12 cellular contexts compared by ENCODE assay signal in genomic region chr22:36901411-36902142, GRCh38. TPM values are rescaled to one million over a fixed set of nuclear protein-coding genes. Genes with fewer than 3 reads are reported as not detected.
DNase-seq lines count a peak whose midpoint lies in the region; ATAC-seq and TF ChIP-seq lines count a peak whose summit lies in the region.
"Had no signal": no experiment of that assay in that cellular context is flagged by ENCODE, and none has a peak within 500 bp of the region (broad histone marks: within the 10 kb centered on the region; RNA-seq: fewer than 3 reads in every experiment).

No MANE protein-coding gene starts in this region.

- no peak overlapping the region for H3K27ac ChIP-seq in endodermal cell (ENCODE audit: low read depth, low read length)
- H3K27ac ChIP-seq in CD4-positive, alpha-beta T cell (ENCODE audit: low read depth, low read length) = no peak overlapping the region
- H3K27ac ChIP-seq: thyroid gland had no signal

- no peak overlapping the region for H3K9ac ChIP-seq in endodermal cell (ENCODE audit: extremely low read depth, low read length, poor library complexity, severe bottlenecking)

- ATAC-seq in GM18498 (IDR thresholded peaks at IDR 0.05; ENCODE audit: unreplicated experiment) (peak; percentile 59), GM21576 (IDR thresholded peaks at IDR 0.05; ENCODE audit: unreplicated experiment) (peak; percentile 57), SK-N-SH treated with all-trans-retinoic acid at 6 μM for 48 hours (no peak)
- ATAC-seq in CD4-positive, alpha-beta T cell (ENCODE audit: poor library complexity) = no peak

- peaks cover 21% of the 10 kb centered on the region for H3K9me3 Mint-ChIP-seq in endodermal cell
- peaks cover 2% of the 10 kb centered on the region for H3K9me3 Mint-ChIP-seq in CD4-positive, alpha-beta T cell

- no peaks in the 10 kb centered on the region for H3K27me3 ChIP-seq in endodermal cell (ENCODE audit: control insufficient read depth, insufficient read depth, low read length, poor library complexity, severe bottlenecking)
- H3K27me3 ChIP-seq in CD4-positive, alpha-beta T cell (ENCODE audit: control insufficient read depth, insufficient read depth, low read length) = peaks cover 5% of the 10 kb centered on the region
- H3K27me3 ChIP-seq: thyroid gland had no signal

- H3K36me3 ChIP-seq in endodermal cell (ENCODE audit: control insufficient read depth, insufficient read depth, low read length) = no peaks in the 10 kb centered on the region
- H3K36me3 ChIP-seq: thyroid gland had no signal

- intact Hi-C loops in CD4-positive, alpha-beta T cell (cut with DNase I, micrococcal nuclease) = no loop called here

- H3K4me1 Mint-ChIP-seq in endodermal cell = peaks cover 12% of the 10 kb centered on the region
- peaks cover 6% of the 10 kb centered on the region for H3K4me1 Mint-ChIP-seq in CD4-positive, alpha-beta T cell (ENCODE audit: low read depth)

- DNase-seq in HUDEP-2 (lab: John Stamatoyannopoulos, UW; ENCODE audit: unreplicated experiment in 76 of 76) (peak in 72 of 76 experiments; percentile 22 to 91 (median 71)), endodermal cell (peak; percentile 69), SIG-M5 (lab: John Stamatoyannopoulos, UW) (no peak), LoVo (ENCODE audit: low spot score) (no peak)
- no peak for DNase-seq in CD4-positive, alpha-beta T cell
- DNase-seq: effector CD8-positive, alpha-beta T cell; EL; NCI-H774; thyroid gland had no signal

- CTCF ChIA-PET in CD4-positive, alpha-beta T cell (lab: Charles Lee) = no interaction called here

- peaks cover 24% of the 10 kb centered on the region for H3K27me3 Mint-ChIP-seq in endodermal cell (ENCODE audit: insufficient read depth)
- peaks cover 58% of the 10 kb centered on the region for H3K27me3 Mint-ChIP-seq in CD4-positive, alpha-beta T cell

- no peak overlapping the region for H3K4me3 ChIP-seq in endodermal cell (ENCODE audit: low read length)
- H3K4me3 ChIP-seq: thyroid gland had no signal

- POLR2A ChIA-PET in CD4-positive, alpha-beta T cell (lab: Charles Lee) = no interaction called here

- 90 to 99% methylated on average over 11 to 13 of the region's 13 CpGs for WGBS in endodermal cell (ENCODE audit: insufficient coverage in 1 of 2, insufficient read length in 1 of 2), 2 experiments

- H3K4me3 Mint-ChIP-seq in endodermal cell = no peak overlapping the region
- no peak overlapping the region for H3K4me3 Mint-ChIP-seq in CD4-positive, alpha-beta T cell

- no peaks in the 10 kb centered on the region for H3K36me3 Mint-ChIP-seq in endodermal cell (ENCODE audit: low read depth)
- no peaks in the 10 kb centered on the region for H3K36me3 Mint-ChIP-seq in CD4-positive, alpha-beta T cell (ENCODE audit: low read depth)

- H3K4me1 ChIP-seq in endodermal cell (ENCODE audit: control insufficient read depth, insufficient read depth, low read length) = peaks cover 9% of the 10 kb centered on the region
- H3K4me1 ChIP-seq: thyroid gland had no signal

- H3K9me3 ChIP-seq in endodermal cell (ENCODE audit: control insufficient read depth, low read length) = peaks cover 9% of the 10 kb centered on the region
- H3K9me3 ChIP-seq in CD4-positive, alpha-beta T cell (ENCODE audit: control insufficient read depth, low read length) = no peaks in the 10 kb centered on the region
- H3K9me3 ChIP-seq: thyroid gland had no signal

- peak overlapping the region; percentile 11 for H3K27ac Mint-ChIP-seq in endodermal cell
- H3K27ac Mint-ChIP-seq in CD4-positive, alpha-beta T cell = no peak overlapping the region

- no peak for TF ChIP-seq CTCF in endodermal cell (conservative IDR thresholded peaks at IDR 0.05)
- TF ChIP-seq CTCF in CD4-positive, alpha-beta T cell (IDR thresholded peaks at IDR 0.05) = no peak

TF ChIP-seq in SK-N-SH treated with all-trans-retinoic acid at 6 μM for 48 hours, 23 proteins besides CTCF, POLR2A, EP300 and RAD21:
- TF ChIP-seq, protein P1, sequence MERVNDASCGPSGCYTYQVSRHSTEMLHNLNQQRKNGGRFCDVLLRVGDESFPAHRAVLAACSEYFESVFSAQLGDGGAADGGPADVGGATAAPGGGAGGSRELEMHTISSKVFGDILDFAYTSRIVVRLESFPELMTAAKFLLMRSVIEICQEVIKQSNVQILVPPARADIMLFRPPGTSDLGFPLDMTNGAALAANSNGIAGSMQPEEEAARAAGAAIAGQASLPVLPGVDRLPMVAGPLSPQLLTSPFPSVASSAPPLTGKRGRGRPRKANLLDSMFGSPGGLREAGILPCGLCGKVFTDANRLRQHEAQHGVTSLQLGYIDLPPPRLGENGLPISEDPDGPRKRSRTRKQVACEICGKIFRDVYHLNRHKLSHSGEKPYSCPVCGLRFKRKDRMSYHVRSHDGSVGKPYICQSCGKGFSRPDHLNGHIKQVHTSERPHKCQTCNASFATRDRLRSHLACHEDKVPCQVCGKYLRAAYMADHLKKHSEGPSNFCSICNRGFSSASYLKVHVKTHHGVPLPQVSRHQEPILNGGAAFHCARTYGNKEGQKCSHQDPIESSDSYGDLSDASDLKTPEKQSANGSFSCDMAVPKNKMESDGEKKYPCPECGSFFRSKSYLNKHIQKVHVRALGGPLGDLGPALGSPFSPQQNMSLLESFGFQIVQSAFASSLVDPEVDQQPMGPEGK (CRISPR knock-in tag; IDR thresholded peaks at IDR 0.05; ENCODE audit: borderline replicate concordance) = no peak
- TF ChIP-seq ZNF70 (CRISPR knock-in tag; IDR thresholded peaks at IDR 0.05) (no peak), PPARA (CRISPR knock-in tag; IDR thresholded peaks at IDR 0.05; ENCODE audit: borderline replicate concordance) (no peak), ZC3H10 (CRISPR knock-in tag; IDR thresholded peaks at IDR 0.05) (no peak), ZFP3 (CRISPR knock-in tag; IDR thresholded peaks at IDR 0.05) (no peak), ZNF565 (CRISPR knock-in tag; conservative IDR thresholded peaks at IDR 0.05; ENCODE audit: low read depth) (no peak), SNAI2 (CRISPR knock-in tag; IDR thresholded peaks at IDR 0.05) (no peak), GLIS3 (CRISPR knock-in tag; IDR thresholded peaks at IDR 0.05) (no peak)
- TF ChIP-seq, protein P2, sequence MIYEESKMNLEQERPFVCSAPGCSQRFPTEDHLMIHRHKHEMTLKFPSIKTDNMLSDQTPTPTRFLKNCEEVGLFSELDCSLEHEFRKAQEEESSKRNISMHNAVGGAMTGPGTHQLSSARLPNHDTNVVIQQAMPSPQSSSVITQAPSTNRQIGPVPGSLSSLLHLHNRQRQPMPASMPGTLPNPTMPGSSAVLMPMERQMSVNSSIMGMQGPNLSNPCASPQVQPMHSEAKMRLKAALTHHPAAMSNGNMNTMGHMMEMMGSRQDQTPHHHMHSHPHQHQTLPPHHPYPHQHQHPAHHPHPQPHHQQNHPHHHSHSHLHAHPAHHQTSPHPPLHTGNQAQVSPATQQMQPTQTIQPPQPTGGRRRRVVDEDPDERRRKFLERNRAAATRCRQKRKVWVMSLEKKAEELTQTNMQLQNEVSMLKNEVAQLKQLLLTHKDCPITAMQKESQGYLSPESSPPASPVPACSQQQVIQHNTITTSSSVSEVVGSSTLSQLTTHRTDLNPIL (CRISPR knock-in tag; IDR thresholded peaks at IDR 0.05; ENCODE audit: low read depth) = no peak

RNA-seq across cellular contexts. Expression of gene CSF2RB, which starts 11.9 kb away (rescaled TPM):
- not detected for total RNA-seq in endodermal cell
- polyA plus RNA-seq in endodermal cell (2013, experiment 1 of 2) = not detected
- polyA plus RNA-seq in endodermal cell (2013, experiment 2 of 2) = not detected
- total RNA-seq in CD4-positive, alpha-beta T cell = 1 to 10 TPM; 1.5 TPM

RNA-seq across cellular contexts. Expression of gene NCF4, which starts 40.8 kb away (rescaled TPM):
- total RNA-seq in endodermal cell = not detected
- not detected for polyA plus RNA-seq in endodermal cell (2013, experiment 1 of 2)
- not detected for polyA plus RNA-seq in endodermal cell (2013, experiment 2 of 2)
- 1 to 10 TPM; 7.7 to 8.0 TPM for total RNA-seq in CD4-positive, alpha-beta T cell

Comparison
In these comparisons a context has a peak if more than half of its experiments do, and no peak if none do; other contexts are left out.
1. ATAC-seq: peak in GM18498 (single experiment) and GM21576 (single experiment); none in CD4-positive, alpha-beta T cell (single experiment) and SK-N-SH treated with all-trans-retinoic acid at 6 μM for 48 hours (single experiment).
2. DNase-seq: peak in HUDEP-2 (72 of 76) and endodermal cell (single experiment); none in CD4-positive, alpha-beta T cell (0 of 10), SIG-M5 (single experiment) and LoVo (single experiment).
3. RNA of gene NCF4, which starts 40.8 kb away (total RNA-seq): 7.7 to 8.0 TPM in CD4-positive, alpha-beta T cell; not detected in endodermal cell; every median in the first group is over 4 times any median in the second.